ENCODE assay signal across 22 cellular contexts in the genomic region with DNA sequence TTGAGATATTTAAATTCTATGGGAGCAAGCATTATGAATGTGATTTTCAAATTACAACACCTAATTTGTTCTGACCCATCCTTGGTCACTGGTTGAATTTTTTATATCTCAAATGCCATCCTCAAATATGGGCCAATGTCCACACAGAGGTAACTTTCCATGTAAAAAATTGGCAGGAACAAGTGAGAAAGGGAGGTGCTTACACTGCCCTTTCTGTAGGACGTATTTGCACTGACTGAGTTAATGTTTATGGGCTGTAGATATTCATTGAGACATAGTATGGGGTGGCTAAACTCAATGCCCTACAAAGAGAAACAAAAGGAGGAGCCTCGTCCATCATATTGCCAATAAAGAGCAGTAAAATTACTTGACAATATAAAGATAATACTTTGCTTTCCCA.
"Had no signal": no experiment of that assay in that cellular context is flagged by ENCODE, and none has a peak within 500 bp of the region (broad histone marks: within the 10 kb centered on the region; RNA-seq: fewer than 3 reads in every experiment).

No MANE protein-coding gene starts in this region.

- H3K4me1 ChIP-seq: SJSA1 had no signal

- H3K36me3 ChIP-seq: SJSA1 had no signal

- H3K27ac ChIP-seq: HL-60, SJSA1, SK-N-MC had no signal

- H3K4me3 ChIP-seq: SJSA1, SK-N-MC had no signal

- H3K9me3 ChIP-seq: SJSA1 had no signal

- FAIRE-seq: HTR-8/SVneo, RCC 7860 had no signal

- DNase-seq: KBM-7, MV-4-11, NCI-H1048, NCI-H1105, NCI-H1417 treated with DMSO at 0.1 percent for 48 hours, NCI-H146, NCI-H1694 treated with DMSO at 0.1 percent for 48 hours, NCI-H1930, NCI-H2171, NCI-H226, NCI-H446, NCI-H510A, NCI-H524 treated with DMSO at 0.1 percent for 48 hours, NCI-H82, Right ventricle myocardium superior, RPMI8226, SIG-M5 had no signal

- H3K27me3 ChIP-seq: SJSA1 had no signal
